In the genomic region with DNA sequence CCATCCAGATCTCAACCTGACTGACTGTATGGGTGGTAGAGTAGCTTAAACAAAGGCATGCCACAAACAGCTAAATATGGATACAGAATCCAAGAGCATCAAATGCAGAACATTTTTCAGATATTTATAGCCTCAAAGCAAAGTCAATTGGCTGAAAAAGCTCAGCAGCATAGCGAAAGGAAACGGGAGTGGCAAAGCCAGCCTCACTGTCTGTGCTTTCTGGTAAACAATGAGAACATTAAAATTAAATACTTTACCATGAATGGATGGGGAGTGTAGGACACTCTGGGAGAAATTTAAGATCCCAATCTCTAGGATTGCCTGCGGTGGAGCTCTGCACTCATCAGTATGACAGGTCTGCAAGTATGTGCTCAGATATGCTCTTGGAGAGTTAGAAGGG, we compare ENCODE assay signal across 18 cellular contexts. TPM values are rescaled to one million over a fixed set of nuclear protein-coding genes. Genes with fewer than 3 reads are reported as not detected.
DNase-seq lines count a peak whose midpoint lies in the region; ATAC-seq and TF ChIP-seq lines count a peak whose summit lies in the region.
"Had no signal": no experiment of that assay in that cellular context is flagged by ENCODE, and none has a peak within 500 bp of the region (broad histone marks: within the 10 kb centered on the region; RNA-seq: fewer than 3 reads in every experiment).

No MANE protein-coding gene starts in this region.

- H3K27me3 Mint-ChIP-seq in chondrocyte (ENCODE audit: low read depth) (no peaks in the 10 kb centered on the region), natural killer cell (ENCODE audit: low read depth in 2 of 2) (peaks cover 15 to 38% of the 10 kb centered on the region in 2 donors)

- no peak for TF ChIP-seq CTCF in AG04449 (IDR thresholded peaks at IDR 0.05; ENCODE audit: insufficient read depth, low read length, missing control alignments)
- no peak for TF ChIP-seq CTCF in chondrocyte (IDR thresholded peaks at IDR 0.05)
- no peak for TF ChIP-seq CTCF in natural killer cell (IDR thresholded peaks at IDR 0.05)

- intact Hi-C loops in natural killer cell (cut with micrococcal nuclease), result no loop called here

- no peak for DNase-seq in AG04449 (ENCODE audit: low read depth, low spot score)
- peak; percentile 36 for DNase-seq in LHCN-M2 (ENCODE audit: low read depth)
- no peak for DNase-seq in chondrocyte (ENCODE audit: low spot score)
- DNase-seq in myocyte (ENCODE audit: low read depth), result peak; percentile 19
- DNase-seq in DMS53 treated with DMSO at 0.1 percent for 48 hours (lab: John Stamatoyannopoulos, UW; ENCODE audit: unreplicated experiment), result no peak
- no peak for DNase-seq in natural killer cell
- no peak for DNase-seq in NOMO-1 (lab: John Stamatoyannopoulos, UW; ENCODE audit: unreplicated experiment in 2 of 2)
- DNase-seq in stimulated activated naive CD4-positive, alpha-beta T cell treated with Interleukin-2 at 50 U/mL for 16 hours (lab: John Stamatoyannopoulos, UW), result no peak
- DNase-seq: activated CD4-positive, alpha-beta memory T cell treated with anti-CD3 and anti-CD28 coated beads, Interleukin-2, amount 10 ng/mL, durations not matched to agents 7 days and 5 days; body of pancreas; DMS53; hypothalamus; NCI-H187; NCI-H774; SHP77; spleen had no signal

- no peak for ATAC-seq in natural killer cell
- ATAC-seq: activated T-helper 17 cell treated with anti-CD3 and anti-CD28 coated beads, Interleukin-2, amount 50 U/mL, for 72 hours; body of pancreas; left lobe of liver had no signal

- H3K27ac Mint-ChIP-seq in chondrocyte (ENCODE audit: unreplicated experiment) (peak overlapping the region; percentile 62), natural killer cell (no peak overlapping the region)
- H3K27ac Mint-ChIP-seq: activated CD4-positive, alpha-beta memory T cell treated with anti-CD3 and anti-CD28 coated beads, Interleukin-2, amount 10 ng/mL, durations not matched to agents 7 days and 5 days; activated T-helper 17 cell treated with anti-CD3 and anti-CD28 coated beads, Interleukin-2, amount 50 U/mL, for 72 hours had no signal

- CTCF ChIA-PET in AG04449 (lab: Yijun Ruan, JAX), result interaction anchor here (1.2 to 1.6 kb wide), 4 partner anchors 11 to 202 kb away, joined by 3 to 8 read pairs (median 8); no protein-coding TSS in a partner anchor

- H3K4me3 Mint-ChIP-seq in chondrocyte (ENCODE audit: unreplicated experiment), result peak overlapping the region; percentile 59
- no peak overlapping the region for H3K4me3 Mint-ChIP-seq in natural killer cell
- H3K4me3 Mint-ChIP-seq: activated CD4-positive, alpha-beta memory T cell treated with anti-CD3 and anti-CD28 coated beads, Interleukin-2, amount 10 ng/mL, durations not matched to agents 7 days and 5 days; activated T-helper 17 cell treated with anti-CD3 and anti-CD28 coated beads, Interleukin-2, amount 50 U/mL, for 72 hours had no signal

- H3K36me3 Mint-ChIP-seq in chondrocyte (ENCODE audit: low read depth) (no peaks in the 10 kb centered on the region), natural killer cell (peaks cover 7% of the 10 kb centered on the region)

- H3K4me3 ChIP-seq in AG04449 (ENCODE audit: low read depth, low read length), result peak overlapping the region; percentile 13; the same call in 1 of the 2 replicates
- H3K4me3 ChIP-seq: body of pancreas had no signal

- no peaks in the 10 kb centered on the region for H3K9me3 Mint-ChIP-seq in chondrocyte (ENCODE audit: low read depth)
- peaks cover 5 to 6% of the 10 kb centered on the region in 2 donors for H3K9me3 Mint-ChIP-seq in natural killer cell
- H3K9me3 Mint-ChIP-seq: activated CD4-positive, alpha-beta memory T cell treated with anti-CD3 and anti-CD28 coated beads, Interleukin-2, amount 10 ng/mL, durations not matched to agents 7 days and 5 days; activated T-helper 17 cell treated with anti-CD3 and anti-CD28 coated beads, Interleukin-2, amount 50 U/mL, for 72 hours had no signal

- H3K4me1 Mint-ChIP-seq in chondrocyte (ENCODE audit: low read depth) (peaks cover 82% of the 10 kb centered on the region), natural killer cell (peaks cover 2 to 4% of the 10 kb centered on the region in 2 donors)
- H3K4me1 Mint-ChIP-seq: activated T-helper 17 cell treated with anti-CD3 and anti-CD28 coated beads, Interleukin-2, amount 50 U/mL, for 72 hours had no signal

- POLR2A ChIA-PET in AG04449 (lab: Yijun Ruan, JAX), result interaction anchor here (0.7 kb wide), 1 partner anchor 66 kb away, joined by 3 read pairs; no protein-coding TSS in a partner anchor

RNA-seq across cellular contexts. Expression of a gene that starts 4.4 kb away (rescaled TPM):
- total RNA-seq in LHCN-M2 (2014; rRNA removed) (24.7 and 33.0 TPM in 2 replicates), chondrocyte (38.4 to 54.4 TPM (median 40.1 TPM) in 3 replicates), myocyte (21.3 and 24.3 TPM in 2 replicates), natural killer cell (under 1 TPM in 2 of 3 donors, not detected in 1; 0.16 to 0.23 TPM)
- polyA plus RNA-seq in LHCN-M2 (2012), result 13.7 TPM
- polyA plus RNA-seq in myocyte (2012), result 13.1 TPM
- total RNA-seq: activated CD4-positive, alpha-beta memory T cell treated with anti-CD3 and anti-CD28 coated beads, Interleukin-2, amount 10 ng/mL, durations not matched to agents 7 days and 5 days had no signal

Comparison
In these comparisons a context has a peak if more than half of its experiments do, and no peak if none do; other contexts are left out.
1. DNase-seq: peak in LHCN-M2 (single experiment) and myocyte (single experiment); none in AG04449 (single experiment), chondrocyte (single experiment), DMS53 treated with DMSO at 0.1 percent for 48 hours (single experiment), natural killer cell (single experiment), NOMO-1 (0 of 2) and stimulated activated naive CD4-positive, alpha-beta T cell treated with Interleukin-2 at 50 U/mL for 16 hours (single experiment).
2. RNA of a gene that starts 4.4 kb away (total RNA-seq): 38.4 to 54.4 TPM in chondrocyte, 24.7 to 33.0 TPM in LHCN-M2 and 21.3 to 24.3 TPM in myocyte; 0.16 to 0.23 TPM in natural killer cell; every median in the first group is over 10 times any median in the second.